In the genomic region with DNA sequence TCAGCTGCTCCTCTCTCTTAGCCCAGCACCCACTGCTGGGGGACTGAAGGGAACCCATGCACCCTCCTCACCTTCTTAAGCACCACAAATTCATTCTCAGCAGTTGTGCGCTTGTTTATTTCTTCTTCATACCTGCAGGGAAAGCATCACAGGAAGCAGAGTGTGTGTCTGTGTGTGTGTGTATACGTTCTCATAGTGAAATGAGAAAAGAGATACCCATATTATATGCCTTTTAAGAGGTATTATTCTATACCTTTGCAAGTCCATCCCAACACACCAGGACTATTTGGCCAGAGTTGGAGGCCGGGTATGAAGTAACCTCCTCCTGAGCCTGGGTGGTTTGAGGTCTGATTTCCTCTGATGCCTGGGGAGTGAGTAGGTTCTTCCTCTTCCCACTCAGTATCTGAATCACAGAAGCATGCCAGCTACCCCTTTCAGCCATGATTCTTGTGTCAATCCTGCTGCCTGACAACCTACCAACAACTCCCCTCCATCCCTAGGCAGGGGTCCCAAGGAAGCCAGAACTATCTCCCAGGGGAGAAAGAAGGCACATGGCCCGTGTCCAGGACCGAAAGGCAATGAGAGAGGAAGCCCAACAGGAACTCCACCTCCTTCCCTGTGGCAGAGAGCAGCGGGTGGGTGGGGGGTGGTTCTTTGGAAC, we compare ENCODE assay signal across 14 cellular contexts. TPM values are rescaled to one million over a fixed set of nuclear protein-coding genes. Genes with fewer than 3 reads are reported as not detected.
DNase-seq lines count a peak whose midpoint lies in the region; ATAC-seq and TF ChIP-seq lines count a peak whose summit lies in the region.
"Had no signal": no experiment of that assay in that cellular context is flagged by ENCODE, and none has a peak within 500 bp of the region (broad histone marks: within the 10 kb centered on the region; RNA-seq: fewer than 3 reads in every experiment).

No MANE protein-coding gene starts in this region.

- peaks cover 2% of the 10 kb centered on the region for H3K27me3 ChIP-seq in CD4-positive, CD25-positive, alpha-beta regulatory T cell (ENCODE audit: control insufficient read depth, insufficient read depth, low read length)

- H3K36me3 Mint-ChIP-seq in CD4-positive, CD25-positive, alpha-beta regulatory T cell: no peaks in the 10 kb centered on the region
- no peaks in the 10 kb centered on the region for H3K36me3 Mint-ChIP-seq in activated T-cell treated with anti-CD3 and anti-CD28 coated beads, Interleukin-2, amount 50 U/mL, for 24 hours (ENCODE audit: low read depth)

- peak in 1 of 2 donors; percentile 26 for ATAC-seq in CD4-positive, CD25-positive, alpha-beta regulatory T cell (ENCODE audit: low read depth in 2 of 2)
- ATAC-seq in mucosa of descending colon (no peak), left lobe of liver (no peak)
- ATAC-seq: esophagus mucosa, K562 had no signal

- peaks cover 0 to 72% (median 4%) of the 10 kb centered on the region in 4 donors for H3K4me1 Mint-ChIP-seq in CD4-positive, CD25-positive, alpha-beta regulatory T cell
- H3K4me1 Mint-ChIP-seq in activated T-cell treated with anti-CD3 and anti-CD28 coated beads, Interleukin-2, amount 50 U/mL, for 24 hours (ENCODE audit: low read depth): peaks cover 75% of the 10 kb centered on the region

- H3K4me3 ChIP-seq in CD4-positive, CD25-positive, alpha-beta regulatory T cell (ENCODE audit: low read depth, low read length): no peak overlapping the region
- H3K4me3 ChIP-seq in mucosa of descending colon: no peak overlapping the region
- H3K4me3 ChIP-seq: K562 had no signal

- peaks cover 6% of the 10 kb centered on the region for H3K4me1 ChIP-seq in CD4-positive, CD25-positive, alpha-beta regulatory T cell (ENCODE audit: control insufficient read depth, insufficient read depth, low read length, poor library complexity, severe bottlenecking)
- no peaks in the 10 kb centered on the region for H3K4me1 ChIP-seq in mucosa of descending colon (ENCODE audit: low read depth)

- no peaks in the 10 kb centered on the region for H3K9me3 Mint-ChIP-seq in CD4-positive, CD25-positive, alpha-beta regulatory T cell
- no peaks in the 10 kb centered on the region for H3K9me3 Mint-ChIP-seq in activated T-cell treated with anti-CD3 and anti-CD28 coated beads, Interleukin-2, amount 50 U/mL, for 24 hours

- peaks cover 10% of the 10 kb centered on the region for H3K27me3 Mint-ChIP-seq in CD4-positive, CD25-positive, alpha-beta regulatory T cell
- no peaks in the 10 kb centered on the region for H3K27me3 Mint-ChIP-seq in activated T-cell treated with anti-CD3 and anti-CD28 coated beads, Interleukin-2, amount 50 U/mL, for 24 hours

- TF ChIP-seq CTCF in mucosa of descending colon (IDR thresholded peaks at IDR 0.05): no peak

- no peak overlapping the region for H3K27ac ChIP-seq in CD4-positive, CD25-positive, alpha-beta regulatory T cell (ENCODE audit: insufficient read depth, low read length, poor library complexity, severe bottlenecking)

- peak overlapping the region in 2 of 4 donors; percentile 23 to 56 for H3K4me3 Mint-ChIP-seq in CD4-positive, CD25-positive, alpha-beta regulatory T cell
- H3K4me3 Mint-ChIP-seq in activated T-cell treated with anti-CD3 and anti-CD28 coated beads, Interleukin-2, amount 50 U/mL, for 24 hours: peak overlapping the region; percentile 42

- H3K36me3 ChIP-seq in CD4-positive, CD25-positive, alpha-beta regulatory T cell (ENCODE audit: control insufficient read depth, insufficient read depth, low read length): no peaks in the 10 kb centered on the region
- H3K36me3 ChIP-seq in mucosa of descending colon (ENCODE audit: low read depth): no peaks in the 10 kb centered on the region

- DNase-seq in CD4-positive, CD25-positive, alpha-beta regulatory T cell: peak in 1 of 3 donors; percentile 17
- DNase-seq in GDM1 (lab: John Stamatoyannopoulos, UW) (peak; percentile 43), islet precursor cell (peak; percentile 50), mucosa of descending colon (no peak), left lobe of liver (ENCODE audit: low spot score) (no peak), HCEC 1CT (no peak)
- peak; percentile 56 for DNase-seq in activated T-cell treated with anti-CD3 and anti-CD28 coated beads, Interleukin-2, amount 50 U/mL, for 24 hours
- DNase-seq: DMS79, midbrain, NCI-H2081 treated with DMSO at 0.1 percent for 48 hours had no signal

- no peaks in the 10 kb centered on the region for H3K9me3 ChIP-seq in CD4-positive, CD25-positive, alpha-beta regulatory T cell (ENCODE audit: control insufficient read depth in 2 of 2, low read length in 2 of 2)
- no peaks in the 10 kb centered on the region for H3K9me3 ChIP-seq in mucosa of descending colon

- intact Hi-C loops in mucosa of descending colon (cut with DNase I, micrococcal nuclease): no loop called here

- H3K27ac Mint-ChIP-seq in CD4-positive, CD25-positive, alpha-beta regulatory T cell: peak overlapping the region; percentile 83 to 90 (median 89)
- H3K27ac Mint-ChIP-seq in activated T-cell treated with anti-CD3 and anti-CD28 coated beads, Interleukin-2, amount 50 U/mL, for 24 hours: peak overlapping the region; percentile 93

RNA-seq across cellular contexts. Expression of a gene that starts 3.0 kb away (rescaled TPM):
- total RNA-seq in CD4-positive, CD25-positive, alpha-beta regulatory T cell: 1.0 TPM
- polyA plus RNA-seq in CD4-positive, CD25-positive, alpha-beta regulatory T cell: 1 to 10 TPM in 2 of 4 donors, not detected in 2; 1.1 to 1.4 TPM
- total RNA-seq in mucosa of descending colon (not detected), left lobe of liver (not detected)
- total RNA-seq: esophagus mucosa, temporal lobe had no signal

RNA-seq across cellular contexts. Expression of a gene that starts 14.1 kb away (rescaled TPM):
- 1.3 TPM for total RNA-seq in CD4-positive, CD25-positive, alpha-beta regulatory T cell
- under 1 TPM in 1 of 4 donors, not detected in 3; 0.13 TPM for polyA plus RNA-seq in CD4-positive, CD25-positive, alpha-beta regulatory T cell
- total RNA-seq in mucosa of descending colon (not detected), left lobe of liver (not detected)
- total RNA-seq: esophagus mucosa, K562, temporal lobe had no signal
- polyA plus RNA-seq: K562 had no signal

RNA-seq across cellular contexts. Expression of a gene that starts 36.7 kb away (rescaled TPM):
- total RNA-seq in CD4-positive, CD25-positive, alpha-beta regulatory T cell: 0.42 TPM
- under 1 TPM in 3 of 4 donors, not detected in 1; 0.23 to 0.80 (median 0.25) TPM for polyA plus RNA-seq in CD4-positive, CD25-positive, alpha-beta regulatory T cell
- total RNA-seq in mucosa of descending colon (under 1 TPM in 1 of 3 donors, not detected in 2; 0.12 TPM), left lobe of liver (not detected)
- total RNA-seq: esophagus mucosa, temporal lobe had no signal

RNA-seq across cellular contexts. Expression of a gene that starts 41.7 kb away (rescaled TPM):
- not detected for total RNA-seq in CD4-positive, CD25-positive, alpha-beta regulatory T cell
- not detected for polyA plus RNA-seq in CD4-positive, CD25-positive, alpha-beta regulatory T cell
- total RNA-seq in mucosa of descending colon (not detected), left lobe of liver (not detected)
- total RNA-seq: K562; T-helper 1 cell treated with Interleukin-12 subunit alpha and Interleukin-12 subunit beta and Interleukin-4 antibody, amounts not matched to agents 30 ng/mL and 1 ng/mL, for 36 hours; temporal lobe had no signal
- polyA plus RNA-seq: K562 had no signal

Comparison
In these comparisons a context has a peak if more than half of its experiments do, and no peak if none do; other contexts are left out.
1. DNase-seq: peak in GDM1 (single experiment), activated T-cell treated with anti-CD3 and anti-CD28 coated beads, Interleukin-2, amount 50 U/mL, for 24 hours (single experiment) and islet precursor cell (single experiment); none in mucosa of descending colon (0 of 3), left lobe of liver (single experiment) and HCEC 1CT (single experiment).